8 cellular contexts compared by ENCODE assay signal in the genomic region with DNA sequence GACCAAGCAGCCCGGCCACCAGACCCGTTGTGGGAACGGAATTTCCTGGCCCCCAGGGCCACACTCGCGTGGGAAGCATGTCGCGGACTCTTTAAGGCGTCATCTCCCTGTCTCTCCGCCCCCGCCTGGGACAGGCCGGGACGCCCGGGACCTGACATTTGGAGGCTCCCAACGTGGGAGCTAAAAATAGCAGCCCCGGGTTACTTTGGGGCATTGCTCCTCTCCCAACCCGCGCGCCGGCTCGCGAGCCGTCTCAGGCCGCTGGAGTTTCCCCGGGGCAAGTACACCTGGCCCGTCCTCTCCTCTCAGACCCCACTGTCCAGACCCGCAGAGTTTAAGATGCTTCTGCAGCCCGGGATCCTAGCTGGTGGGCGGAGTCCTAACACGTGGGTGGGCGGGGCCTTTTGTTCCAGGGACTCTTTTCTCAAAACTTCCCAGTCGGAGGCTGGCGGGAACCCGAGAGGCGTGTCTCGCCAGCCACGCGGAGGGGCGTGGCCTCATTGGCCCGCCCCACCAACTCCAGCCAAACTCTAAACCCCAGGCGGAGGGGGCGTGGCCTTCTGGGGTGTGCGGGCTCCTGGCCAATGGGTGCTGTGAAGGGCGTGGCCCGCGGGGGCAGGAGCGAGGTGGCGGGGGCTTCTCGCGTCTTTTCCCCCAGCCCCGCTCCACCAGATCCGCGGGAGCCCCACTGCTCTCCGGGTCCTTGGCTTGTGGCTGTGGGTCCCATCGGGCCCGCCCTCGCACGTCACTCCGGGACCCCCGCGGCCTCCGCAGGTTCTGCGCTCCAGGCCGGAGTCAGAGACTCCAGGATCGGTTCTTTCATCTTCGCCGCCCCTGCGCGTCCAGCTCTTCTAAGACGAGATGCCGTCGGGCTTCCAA. TPM values are rescaled to one million over a fixed set of nuclear protein-coding genes. Genes with fewer than 3 reads are reported as not detected.
DNase-seq lines count a peak whose midpoint lies in the region; ATAC-seq and TF ChIP-seq lines count a peak whose summit lies in the region.

A gene (plus strand): TSS at position 645 of the 879 bp plus-strand sequence. CDS start 217 bp downstream, at position 862.

- peaks cover 2% of the 10 kb centered on the region; the same call in 1 of the 2 replicates for H3K4me1 ChIP-seq in IMR-90 (ENCODE audit: control insufficient read depth, insufficient read depth, low read length)

- H3K27ac ChIP-seq in IMR-90 (ENCODE audit: insufficient read depth, low read length) = no peak within 1 kb of the TSS
- peak within 1 kb of the TSS; percentile 81 for H3K27ac ChIP-seq in RWPE1

- peak within 1 kb of the TSS; percentile 90 for H3K4me3 Mint-ChIP-seq in natural killer cell
- H3K4me3 Mint-ChIP-seq in stimulated activated memory B cell treated with anti-CD40 and anti-IgM and Interleukin-4, amounts not matched to agents 10 μg/mL and 1 μg/mL and 100 μg/mL, for 72 hours = peak within 1 kb of the TSS; percentile 86

- H3K9ac ChIP-seq in IMR-90 (ENCODE audit: low read depth, low read length) = no peak within 1 kb of the TSS

- peak; percentile 98 for DNase-seq in AG08395 (ENCODE audit: low spot score)
- DNase-seq in IMR-90 = peak; percentile 90
- DNase-seq in RWPE1 (ENCODE audit: low spot score) = peak; percentile 98
- DNase-seq in activated effector memory CD4-positive, alpha-beta T cell treated with anti-CD3 and anti-CD28 coated beads, Interleukin-2, amount 50 U/mL, for 16 hours = peak; percentile 93
- DNase-seq in fibroblast of peridontal ligament (ENCODE audit: extremely low read depth) = peak; percentile 83
- DNase-seq in natural killer cell = peak; percentile 62

- no peaks in the 10 kb centered on the region for H3K36me3 Mint-ChIP-seq in natural killer cell
- H3K36me3 Mint-ChIP-seq in stimulated activated memory B cell treated with anti-CD40 and anti-IgM and Interleukin-4, amounts not matched to agents 10 μg/mL and 1 μg/mL and 100 μg/mL, for 72 hours = no peaks in the 10 kb centered on the region

- 0% methylated on average over 30 of the region's 71 CpGs; no CpG with 5 or more reads in 1 of the 2 experiments for WGBS in IMR-90 (ENCODE audit: extremely low coverage in 2 of 2, insufficient read length in 1 of 2), 2 experiments

- H3K4ac ChIP-seq in IMR-90 (ENCODE audit: low read depth, low read length) = no peak within 1 kb of the TSS

- dilution Hi-C loops in IMR-90 (cut with HindIII; ENCODE audit: low sequenced_read_pairs, unreplicated experiment) = no loop called here

- no peak within 1 kb of the TSS for H2BK120ac ChIP-seq in IMR-90 (ENCODE audit: low read depth, low read length)

- in situ Hi-C loops in IMR-90 (cut with MboI; ENCODE audit: low sequenced_read_pairs) = no loop called here

- peak; percentile 66 for ATAC-seq in GM18909 (IDR thresholded peaks at IDR 0.05; ENCODE audit: poor library complexity, unreplicated experiment)
- ATAC-seq in IMR-90 (ENCODE audit: low read depth) = peak; percentile 94
- ATAC-seq in natural killer cell = peak; percentile 56 to 66 (median 61)
- peak; percentile 86 for ATAC-seq in stimulated activated memory B cell treated with anti-CD40 and anti-IgM and Interleukin-4, amounts not matched to agents 10 μg/mL and 1 μg/mL and 100 μg/mL, for 72 hours

- H3K79me1 ChIP-seq in IMR-90 (ENCODE audit: low read depth in 1 of 2, low read length in 2 of 2) = no peaks in the 10 kb centered on the region

- no peaks in the 10 kb centered on the region for H4K20me1 ChIP-seq in IMR-90 (ENCODE audit: insufficient read depth, low read length)

- H3K4me2 ChIP-seq in IMR-90 (ENCODE audit: low read depth, low read length) = peak within 1 kb of the TSS; percentile 81

- H3K36me3 ChIP-seq in IMR-90 (ENCODE audit: control insufficient read depth, insufficient read depth, low read length) = no peaks in the 10 kb centered on the region

- H3K56ac ChIP-seq in IMR-90 (ENCODE audit: extremely low read depth, insufficient read depth, low read length) = no peak within 1 kb of the TSS

- intact Hi-C loops in IMR-90 (cut with micrococcal nuclease) = loop anchor here (2.0 kb wide), 1 partner anchor 307 kb away; no protein-coding TSS in a partner anchor
- intact Hi-C loops in natural killer cell (cut with micrococcal nuclease) = loop anchor here (2.0 to 10.0 kb wide), 2 partner anchors 47 to 403 kb away; a partner anchor contains a TSS

- peaks cover 22 to 30% of the 10 kb centered on the region in 2 donors for H3K27me3 Mint-ChIP-seq in natural killer cell (ENCODE audit: low read depth in 2 of 2)
- H3K27me3 Mint-ChIP-seq in stimulated activated memory B cell treated with anti-CD40 and anti-IgM and Interleukin-4, amounts not matched to agents 10 μg/mL and 1 μg/mL and 100 μg/mL, for 72 hours = peaks cover 40% of the 10 kb centered on the region

- H3K14ac ChIP-seq in IMR-90 (replicated peaks; ENCODE audit: low read depth, low read length) = no peak within 1 kb of the TSS

- H3K4me1 Mint-ChIP-seq in natural killer cell = peaks cover 22 to 31% of the 10 kb centered on the region in 2 donors
- H3K4me1 Mint-ChIP-seq in stimulated activated memory B cell treated with anti-CD40 and anti-IgM and Interleukin-4, amounts not matched to agents 10 μg/mL and 1 μg/mL and 100 μg/mL, for 72 hours = peaks cover 39% of the 10 kb centered on the region

- BruUV-seq in IMR-90 (replicated peaks; lab: Mats Ljungman, UMichigan) = no TSS peak

- H3K4me3 ChIP-seq in IMR-90 (ENCODE audit: insufficient read depth, low read depth, low read length) = peak within 1 kb of the TSS; percentile 33

- peak within 1 kb of the TSS; percentile 79 for H2AK9ac ChIP-seq in IMR-90 (replicated peaks; ENCODE audit: low read depth, low read length, poor library complexity)

- H2BK5ac ChIP-seq in IMR-90 (ENCODE audit: low read depth, low read length, poor library complexity, severe bottlenecking) = no peak within 1 kb of the TSS

- no peak within 1 kb of the TSS for H2BK20ac ChIP-seq in IMR-90 (ENCODE audit: low read depth, low read length)

- H3K9me3 Mint-ChIP-seq in natural killer cell = no peaks in the 10 kb centered on the region
- H3K9me3 Mint-ChIP-seq in stimulated activated memory B cell treated with anti-CD40 and anti-IgM and Interleukin-4, amounts not matched to agents 10 μg/mL and 1 μg/mL and 100 μg/mL, for 72 hours = no peaks in the 10 kb centered on the region

- H3K23ac ChIP-seq in IMR-90 (ENCODE audit: low read depth, low read length) = no peak within 1 kb of the TSS

- H3K9me1 ChIP-seq in IMR-90 (ENCODE audit: insufficient read depth, low read length) = no peaks in the 10 kb centered on the region

- no peak within 1 kb of the TSS for H4K91ac ChIP-seq in IMR-90 (ENCODE audit: insufficient read depth, low read depth, low read length)

- peak within 1 kb of the TSS; percentile 91 for H2AFZ ChIP-seq in IMR-90 (replicated peaks; ENCODE audit: low read length, poor library complexity)

- H3K18ac ChIP-seq in IMR-90 (ENCODE audit: low read depth, low read length) = no peak within 1 kb of the TSS

- H3K9me3 ChIP-seq in IMR-90 (ENCODE audit: control insufficient read depth, insufficient read depth, low read length) = no peaks in the 10 kb centered on the region

- no peak within 1 kb of the TSS for H2AK5ac ChIP-seq in IMR-90 (ENCODE audit: low read depth, low read length)

- H3K27me3 ChIP-seq in IMR-90 (ENCODE audit: control insufficient read depth, insufficient read depth, low read length) = peaks cover 28% of the 10 kb centered on the region; the same call in 1 of the 2 replicates

- POLR2A ChIA-PET in IMR-90 (lab: Charles Lee; ENCODE audit: unreplicated experiment) = no interaction called here
- POLR2A ChIA-PET in RWPE1 (lab: Yijun Ruan, JAX; ENCODE audit: low non-redundant PET) = interaction anchor here (0.7 to 1.0 kb wide), 4 partner anchors 12 to 31 kb away, joined by 3 to 5 read pairs (median 4); no protein-coding TSS in a partner anchor

- TF ChIP-seq CTCF in IMR-90 (conservative IDR thresholded peaks at IDR 0.05; ENCODE audit: low read depth, low read length) = no peak
- TF ChIP-seq CTCF in RWPE1 (conservative IDR thresholded peaks at IDR 0.05; ENCODE audit: low read depth) = no peak
- TF ChIP-seq CTCF in natural killer cell (IDR thresholded peaks at IDR 0.05) = no peak

- TF ChIP-seq RAD21 in IMR-90 (IDR thresholded peaks at IDR 0.05; ENCODE audit: low read length) = no peak

- no peak within 1 kb of the TSS for H4K8ac ChIP-seq in IMR-90 (ENCODE audit: low read depth in 2 of 2, low read length in 2 of 2)

- CTCF ChIA-PET in IMR-90 (lab: Yijun Ruan, JAX) (interaction anchor here (2.7 kb wide), 1 partner anchor 15 kb away, joined by 17 read pairs; no protein-coding TSS in a partner anchor), RWPE1 (lab: Yijun Ruan, JAX) (interaction anchor here (0.6 to 4.4 kb wide), 7 partner anchors 10 to 152 kb away, joined by 3 to 48 read pairs (median 4); no protein-coding TSS in a partner anchor)

- H3K27ac Mint-ChIP-seq in natural killer cell = peak within 1 kb of the TSS in 1 of 2 donors; percentile 16
- peak within 1 kb of the TSS; percentile 0 for H3K27ac Mint-ChIP-seq in stimulated activated memory B cell treated with anti-CD40 and anti-IgM and Interleukin-4, amounts not matched to agents 10 μg/mL and 1 μg/mL and 100 μg/mL, for 72 hours

- H2BK15ac ChIP-seq in IMR-90 (ENCODE audit: low read depth, low read length) = no peak within 1 kb of the TSS

- H4K5ac ChIP-seq in IMR-90 (ENCODE audit: low read depth, low read length) = no peak within 1 kb of the TSS

- peak; percentile 15; the same call in 1 of the 2 replicates for TF ChIP-seq POLR2A in IMR-90 (IDR thresholded peaks at IDR 0.05; ENCODE audit: low read depth, low read length)

TF ChIP-seq in IMR-90, 13 proteins besides CTCF, POLR2A, EP300 and RAD21 (continues in another document):
- TF ChIP-seq NFE2L2 (IDR thresholded peaks at IDR 0.05; ENCODE audit: low read depth, low read length) (no peak), MXI1 (IDR thresholded peaks at IDR 0.05; ENCODE audit: borderline replicate concordance, low read depth, low read length) (peak; percentile 99), MAFK (IDR thresholded peaks at IDR 0.05; ENCODE audit: low read depth, low read length) (no peak), MAZ (IDR thresholded peaks at IDR 0.05; ENCODE audit: borderline replicate concordance, low read depth, low read length) (peak; percentile 45; the same call in 1 of the 2 replicates), CEBPB (IDR thresholded peaks at IDR 0.05; ENCODE audit: low read depth, low read length) (no peak), BHLHE40 (IDR thresholded peaks at IDR 0.05; ENCODE audit: low read depth, low read length) (no peak), SMC3 (IDR thresholded peaks at IDR 0.05; ENCODE audit: low read depth, low read length) (no peak)

RNA-seq across cellular contexts. Expression of the gene that starts here (rescaled TPM):
- total RNA-seq in IMR-90 (2012; rRNA removed) (under 0.01 TPM in 1 of 2 replicates, not detected in the other), natural killer cell (not detected)
- 0.07 TPM in 2 replicates for polyA plus RNA-seq in IMR-90 (2012; rRNA removed)
- 0.03 and 0.15 TPM in 2 replicates for polyA plus RNA-seq in IMR-90 (2012; cell fraction: cytosol; rRNA removed)
- polyA plus RNA-seq in IMR-90 (2012; cell fraction: nucleus; rRNA removed; ENCODE audit: low replicate concordance) = 0.32 and 0.36 TPM in 2 replicates

Comparison
In these comparisons a context has a peak if more than half of its experiments do, and no peak if none do; other contexts are left out.
1. Peak in DNase-seq, ATAC-seq, H3K4me3 ChIP-seq and H3K4me2 ChIP-seq in IMR-90; RNA of the gene not detected or under 1 TPM.
2. Peak in DNase-seq and ATAC-seq in natural killer cell; RNA of the gene not detected or under 1 TPM.